In genomic region chr2:65420712-65421431, GRCh38 we compare ENCODE assay signal across 1 cellular context.
TF ChIP-seq lines count a peak whose summit lies in the region.

No MANE protein-coding gene starts in this region.

TF ChIP-seq in K562, 482 proteins besides CTCF, POLR2A, EP300 and RAD21 (continued from another document and continues in another):
- TF ChIP-seq ARID4B (CRISPR knock-in tag; IDR thresholded peaks at IDR 0.05): no peak
- TF ChIP-seq NONO (IDR thresholded peaks at IDR 0.05; ENCODE audit: low read depth in 2 of 2, low read length in 1 of 2): no peak
- no peak for TF ChIP-seq POLR3A (IDR thresholded peaks at IDR 0.05; ENCODE audit: borderline replicate concordance, extremely low read depth, insufficient read depth, insufficient read length)
- TF ChIP-seq MAZ (CRISPR knock-in tag; conservative IDR thresholded peaks at IDR 0.05 in 1 of 2, IDR thresholded peaks at IDR 0.05 in 1 of 2): peak in 1 of 2 experiments; percentile 42; a peak in 1 of 4 replicates
- TF ChIP-seq ELF2 (CRISPR knock-in tag; IDR thresholded peaks at IDR 0.05): peak; percentile 57; the same call in 1 of the 2 replicates
- no peak for TF ChIP-seq TCF7L2 (IDR thresholded peaks at IDR 0.05; ENCODE audit: low read depth, low read length)
- TF ChIP-seq HDGF (IDR thresholded peaks at IDR 0.05): no peak
- TF ChIP-seq KAT7 (CRISPR knock-in tag; IDR thresholded peaks at IDR 0.05; ENCODE audit: borderline replicate concordance): no peak
- TF ChIP-seq KAT2B (IDR thresholded peaks at IDR 0.05; ENCODE audit: low read depth, low read length): no peak
- TF ChIP-seq C11orf30 (IDR thresholded peaks at IDR 0.05; ENCODE audit: low read depth): no peak
- no peak for TF ChIP-seq ZNF280A (IDR thresholded peaks at IDR 0.05; ENCODE audit: low read depth, partially characterized antibody)
- TF ChIP-seq CBFA2T2 (conservative IDR thresholded peaks at IDR 0.05): peak; percentile 34
- TF ChIP-seq RBM14 (IDR thresholded peaks at IDR 0.05; ENCODE audit: borderline replicate concordance, insufficient read depth, low read depth, low read length): no peak
- no peak for TF ChIP-seq KHSRP (IDR thresholded peaks at IDR 0.05)
- TF ChIP-seq ID3 (CRISPR knock-in tag; IDR thresholded peaks at IDR 0.05): no peak
- TF ChIP-seq ID3 (tag; IDR thresholded peaks at IDR 0.05): peak; percentile 19; the same call in 1 of the 2 replicates
- no peak for TF ChIP-seq ZNF175 (CRISPR knock-in tag; IDR thresholded peaks at IDR 0.05; ENCODE audit: low read depth)
- no peak for TF ChIP-seq BCLAF1 (IDR thresholded peaks at IDR 0.05; ENCODE audit: borderline replicate concordance in 1 of 2, control insufficient read depth in 1 of 2, low read depth in 2 of 2, low read length in 1 of 2)
- TF ChIP-seq, protein P1, sequence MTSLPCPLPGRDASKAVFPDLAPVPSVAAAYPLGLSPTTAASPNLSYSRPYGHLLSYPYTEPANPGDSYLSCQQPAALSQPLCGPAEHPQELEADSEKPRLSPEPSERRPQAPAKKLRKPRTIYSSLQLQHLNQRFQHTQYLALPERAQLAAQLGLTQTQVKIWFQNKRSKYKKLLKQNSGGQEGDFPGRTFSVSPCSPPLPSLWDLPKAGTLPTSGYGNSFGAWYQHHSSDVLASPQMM (CRISPR knock-in tag; IDR thresholded peaks at IDR 0.05): no peak
- TF ChIP-seq SAFB2 (IDR thresholded peaks at IDR 0.05; ENCODE audit: borderline replicate concordance, low read depth, low read length, severe bottlenecking): no peak
- peak; percentile 62; the same call in 1 of the 2 replicates for TF ChIP-seq FOSL1 (tag; conservative IDR thresholded peaks at IDR 0.05)
- no peak for TF ChIP-seq ARHGAP35 (IDR thresholded peaks at IDR 0.05; ENCODE audit: partially characterized antibody)
- no peak for TF ChIP-seq NCOA4 (IDR thresholded peaks at IDR 0.05; ENCODE audit: partially characterized antibody)
- no peak for TF ChIP-seq ZNF124 (CRISPR knock-in tag; IDR thresholded peaks at IDR 0.05)
- TF ChIP-seq, protein P2, sequence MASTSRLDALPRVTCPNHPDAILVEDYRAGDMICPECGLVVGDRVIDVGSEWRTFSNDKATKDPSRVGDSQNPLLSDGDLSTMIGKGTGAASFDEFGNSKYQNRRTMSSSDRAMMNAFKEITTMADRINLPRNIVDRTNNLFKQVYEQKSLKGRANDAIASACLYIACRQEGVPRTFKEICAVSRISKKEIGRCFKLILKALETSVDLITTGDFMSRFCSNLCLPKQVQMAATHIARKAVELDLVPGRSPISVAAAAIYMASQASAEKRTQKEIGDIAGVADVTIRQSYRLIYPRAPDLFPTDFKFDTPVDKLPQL (IDR thresholded peaks at IDR 0.05; ENCODE audit: extremely low read depth, insufficient read length): no peak
- TF ChIP-seq, protein P3, sequence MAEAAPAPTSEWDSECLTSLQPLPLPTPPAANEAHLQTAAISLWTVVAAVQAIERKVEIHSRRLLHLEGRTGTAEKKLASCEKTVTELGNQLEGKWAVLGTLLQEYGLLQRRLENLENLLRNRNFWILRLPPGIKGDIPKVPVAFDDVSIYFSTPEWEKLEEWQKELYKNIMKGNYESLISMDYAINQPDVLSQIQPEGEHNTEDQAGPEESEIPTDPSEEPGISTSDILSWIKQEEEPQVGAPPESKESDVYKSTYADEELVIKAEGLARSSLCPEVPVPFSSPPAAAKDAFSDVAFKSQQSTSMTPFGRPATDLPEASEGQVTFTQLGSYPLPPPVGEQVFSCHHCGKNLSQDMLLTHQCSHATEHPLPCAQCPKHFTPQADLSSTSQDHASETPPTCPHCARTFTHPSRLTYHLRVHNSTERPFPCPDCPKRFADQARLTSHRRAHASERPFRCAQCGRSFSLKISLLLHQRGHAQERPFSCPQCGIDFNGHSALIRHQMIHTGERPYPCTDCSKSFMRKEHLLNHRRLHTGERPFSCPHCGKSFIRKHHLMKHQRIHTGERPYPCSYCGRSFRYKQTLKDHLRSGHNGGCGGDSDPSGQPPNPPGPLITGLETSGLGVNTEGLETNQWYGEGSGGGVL (CRISPR knock-in tag; IDR thresholded peaks at IDR 0.05): no peak
- TF ChIP-seq, protein P4, sequence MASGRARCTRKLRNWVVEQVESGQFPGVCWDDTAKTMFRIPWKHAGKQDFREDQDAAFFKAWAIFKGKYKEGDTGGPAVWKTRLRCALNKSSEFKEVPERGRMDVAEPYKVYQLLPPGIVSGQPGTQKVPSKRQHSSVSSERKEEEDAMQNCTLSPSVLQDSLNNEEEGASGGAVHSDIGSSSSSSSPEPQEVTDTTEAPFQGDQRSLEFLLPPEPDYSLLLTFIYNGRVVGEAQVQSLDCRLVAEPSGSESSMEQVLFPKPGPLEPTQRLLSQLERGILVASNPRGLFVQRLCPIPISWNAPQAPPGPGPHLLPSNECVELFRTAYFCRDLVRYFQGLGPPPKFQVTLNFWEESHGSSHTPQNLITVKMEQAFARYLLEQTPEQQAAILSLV (tag; IDR thresholded peaks at IDR 0.05): no peak
- TF ChIP-seq ZNF197 (CRISPR knock-in tag; IDR thresholded peaks at IDR 0.05; ENCODE audit: low read depth): no peak
- TF ChIP-seq HDAC1 (IDR thresholded peaks at IDR 0.05): peak in 1 of 2 experiments; percentile 91; a peak in 2 of 4 replicates
- TF ChIP-seq, protein P5, sequence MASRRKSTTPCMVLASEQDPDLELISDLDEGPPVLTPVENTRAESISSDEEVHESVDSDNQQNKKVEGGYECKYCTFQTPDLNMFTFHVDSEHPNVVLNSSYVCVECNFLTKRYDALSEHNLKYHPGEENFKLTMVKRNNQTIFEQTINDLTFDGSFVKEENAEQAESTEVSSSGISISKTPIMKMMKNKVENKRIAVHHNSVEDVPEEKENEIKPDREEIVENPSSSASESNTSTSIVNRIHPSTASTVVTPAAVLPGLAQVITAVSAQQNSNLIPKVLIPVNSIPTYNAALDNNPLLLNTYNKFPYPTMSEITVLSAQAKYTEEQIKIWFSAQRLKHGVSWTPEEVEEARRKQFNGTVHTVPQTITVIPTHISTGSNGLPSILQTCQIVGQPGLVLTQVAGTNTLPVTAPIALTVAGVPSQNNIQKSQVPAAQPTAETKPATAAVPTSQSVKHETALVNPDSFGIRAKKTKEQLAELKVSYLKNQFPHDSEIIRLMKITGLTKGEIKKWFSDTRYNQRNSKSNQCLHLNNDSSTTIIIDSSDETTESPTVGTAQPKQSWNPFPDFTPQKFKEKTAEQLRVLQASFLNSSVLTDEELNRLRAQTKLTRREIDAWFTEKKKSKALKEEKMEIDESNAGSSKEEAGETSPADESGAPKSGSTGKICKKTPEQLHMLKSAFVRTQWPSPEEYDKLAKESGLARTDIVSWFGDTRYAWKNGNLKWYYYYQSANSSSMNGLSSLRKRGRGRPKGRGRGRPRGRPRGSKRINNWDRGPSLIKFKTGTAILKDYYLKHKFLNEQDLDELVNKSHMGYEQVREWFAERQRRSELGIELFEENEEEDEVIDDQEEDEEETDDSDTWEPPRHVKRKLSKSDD (conservative IDR thresholded peaks at IDR 0.05; ENCODE audit: low read length): no peak
- TF ChIP-seq CREBBP (IDR thresholded peaks at IDR 0.05; ENCODE audit: low read depth, low read length): no peak
- TF ChIP-seq NR2F6 (CRISPR knock-in tag; IDR thresholded peaks at IDR 0.05): no peak
- peak; percentile 59 for TF ChIP-seq DPF2 (IDR thresholded peaks at IDR 0.05)
- no peak for TF ChIP-seq SFPQ (IDR thresholded peaks at IDR 0.05; ENCODE audit: low read depth, low read length)
- TF ChIP-seq MLLT1 (IDR thresholded peaks at IDR 0.05): no peak
- TF ChIP-seq, protein P6, sequence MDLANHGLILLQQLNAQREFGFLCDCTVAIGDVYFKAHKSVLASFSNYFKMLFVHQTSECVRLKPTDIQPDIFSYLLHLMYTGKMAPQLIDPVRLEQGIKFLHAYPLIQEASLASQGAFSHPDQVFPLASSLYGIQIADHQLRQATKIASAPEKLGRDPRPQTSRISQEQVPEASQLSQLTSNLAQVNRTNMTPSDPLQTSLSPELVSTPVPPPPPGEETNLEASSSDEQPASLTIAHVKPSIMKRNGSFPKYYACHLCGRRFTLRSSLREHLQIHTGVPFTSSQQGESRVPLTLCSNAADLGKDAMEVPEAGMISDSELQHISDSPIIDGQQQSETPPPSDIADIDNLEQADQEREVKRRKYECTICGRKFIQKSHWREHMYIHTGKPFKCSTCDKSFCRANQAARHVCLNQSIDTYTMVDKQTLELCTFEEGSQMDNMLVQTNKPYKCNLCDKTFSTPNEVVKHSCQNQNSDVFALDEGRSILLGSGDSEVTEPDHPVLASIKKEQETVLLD (IDR thresholded peaks at IDR 0.05): no peak
